14 cellular contexts compared by ENCODE assay signal in genomic region chr6:26598267-26598666, GRCh38. TPM values are rescaled to one million over a fixed set of nuclear protein-coding genes. Genes with fewer than 3 reads are reported as not detected.
A peak's percentile ranks its signal among the peaks of the same experiment; 100 is the strongest.
DNase-seq lines count a peak whose midpoint lies in the region; ATAC-seq lines count a peak whose summit lies in the region.
"Had no signal": no experiment of that assay in that cellular context is flagged by ENCODE, and none has a peak within 500 bp of the region (broad histone marks: within the 10 kb centered on the region; RNA-seq: fewer than 3 reads in every experiment).

No MANE protein-coding gene starts in this region.

- no peak for ATAC-seq in stimulated activated naive CD8-positive, alpha-beta T cell treated with anti-CD3 and anti-CD28 coated beads, Interleukin-15, amount 100 ng/mL, for 72 hours
- ATAC-seq in stimulated activated naive CD8-positive, alpha-beta T cell treated with anti-CD3 and anti-CD28 coated beads, Interleukin-15, Interleukin-2, amounts not matched to agents 100 U/mL and 50 U/mL, for 24 hours = no peak
- no peak for ATAC-seq in T-cell (replicated peaks in 1 of 4)
- ATAC-seq: effector memory CD8-positive, alpha-beta T cell had no signal

- H2AK5ac ChIP-seq in mesendoderm (ENCODE audit: low read length) = no peak overlapping the region

- no peak overlapping the region for H4K5ac ChIP-seq in mesendoderm (ENCODE audit: low read length)

- CTCF ChIA-PET in T-cell (lab: Charles Lee) = no interaction called here

- H3K56ac ChIP-seq in mesendoderm (ENCODE audit: low read length) = no peak overlapping the region

- no peak overlapping the region for H3K18ac ChIP-seq in mesendoderm (ENCODE audit: low read length)

- 97% methylated on average over 21 to 22 of the region's 22 CpGs for WGBS in mesodermal cell (ENCODE audit: insufficient coverage in 2 of 2), 2 experiments
- no CpG with 5 or more reads among the region's 22 CpGs for WGBS in mesendoderm (ENCODE audit: extremely low coverage, insufficient coverage, low lambda C conversion rate)

- peaks cover 8% of the 10 kb centered on the region for H3K27me3 Mint-ChIP-seq in stimulated activated naive CD8-positive, alpha-beta T cell treated with anti-CD3 and anti-CD28 coated beads, Interleukin-15, amount 100 ng/mL, for 72 hours
- peaks cover 13 to 17% of the 10 kb centered on the region in 2 donors for H3K27me3 Mint-ChIP-seq in T-cell

- peak overlapping the region; percentile 55 to 90 for H3K27ac Mint-ChIP-seq in stimulated activated naive CD8-positive, alpha-beta T cell treated with anti-CD3 and anti-CD28 coated beads, Interleukin-15, amount 100 ng/mL, for 72 hours
- H3K27ac Mint-ChIP-seq in T-cell = peak overlapping the region; percentile 82 to 83

- no peak for DNase-seq in stimulated activated naive CD8-positive, alpha-beta T cell treated with anti-CD3 and anti-CD28 coated beads, Interleukin-15, amount 100 ng/mL, for 72 hours
- DNase-seq in stimulated activated naive CD8-positive, alpha-beta T cell treated with anti-CD3 and anti-CD28 coated beads, Interleukin-15, Interleukin-2, amounts not matched to agents 100 U/mL and 50 U/mL, for 24 hours = no peak
- DNase-seq in T-cell = no peak
- DNase-seq in MG63 = no peak
- no peak for DNase-seq in central memory CD4-positive, alpha-beta T cell
- no peak for DNase-seq in mesendoderm
- no peak for DNase-seq in NCI-H2171 treated with DMSO at 0.1 percent for 48 hours (lab: John Stamatoyannopoulos, UW)
- DNase-seq: effector memory CD8-positive, alpha-beta T cell; NCI-H1694; NK-92 treated with Interleukin-12 subunit alpha and Interleukin-12 subunit beta, amount 100 ng/mL, for 24 hours; sigmoid colon; T-helper 9 cell had no signal

- H2BK5ac ChIP-seq in mesendoderm (ENCODE audit: low read length) = no peak overlapping the region

- peaks cover 6% of the 10 kb centered on the region for H3K79me1 ChIP-seq in mesendoderm (ENCODE audit: low read length)

- H3K36me3 ChIP-seq in mesodermal cell (ENCODE audit: control insufficient read depth, insufficient read depth, low read length) (peaks cover 30% of the 10 kb centered on the region), MG63 (peaks cover 2% of the 10 kb centered on the region), mesendoderm (ENCODE audit: control insufficient read depth, insufficient read depth, low read length) (no peaks in the 10 kb centered on the region)

- peaks cover 8% of the 10 kb centered on the region for H3K79me2 ChIP-seq in mesendoderm (ENCODE audit: control insufficient read depth, insufficient read depth, low read length)

- peaks cover 54% of the 10 kb centered on the region for H3K4me1 Mint-ChIP-seq in stimulated activated naive CD8-positive, alpha-beta T cell treated with anti-CD3 and anti-CD28 coated beads, Interleukin-15, amount 100 ng/mL, for 72 hours
- H3K4me1 Mint-ChIP-seq in T-cell = peaks cover 0 to 27% (median 21%) of the 10 kb centered on the region in 3 donors

- H3K4me3 ChIP-seq in mesodermal cell (ENCODE audit: extremely low read depth, insufficient read depth, low read length, poor library complexity, severe bottlenecking) (peak overlapping the region; percentile 95), MG63 (no peak overlapping the region), mesendoderm (ENCODE audit: low read length) (no peak overlapping the region)

- H4K8ac ChIP-seq in mesendoderm (ENCODE audit: low read depth, low read length) = no peak overlapping the region

- H3K27me3 ChIP-seq in MG63 (no peaks in the 10 kb centered on the region), mesendoderm (ENCODE audit: insufficient read depth, low read length, poor library complexity) (no peaks in the 10 kb centered on the region)
- H3K27me3 ChIP-seq: vagina had no signal

- peaks cover 20% of the 10 kb centered on the region for H3K36me3 Mint-ChIP-seq in T-cell

- H3K4me2 ChIP-seq in mesendoderm (ENCODE audit: low read length) = no peak overlapping the region

- no peak overlapping the region for H2BK120ac ChIP-seq in mesendoderm (ENCODE audit: low read depth, low read length)

- H3K27ac ChIP-seq in mesodermal cell (ENCODE audit: low read depth, low read length, severe bottlenecking) = no peak overlapping the region
- H3K27ac ChIP-seq in mesendoderm (ENCODE audit: low read depth, low read length) = no peak overlapping the region

- H3K4me3 Mint-ChIP-seq in stimulated activated naive CD8-positive, alpha-beta T cell treated with anti-CD3 and anti-CD28 coated beads, Interleukin-15, amount 100 ng/mL, for 72 hours = no peak overlapping the region
- H3K4me3 Mint-ChIP-seq in T-cell = no peak overlapping the region
- H3K4me3 Mint-ChIP-seq: effector memory CD8-positive, alpha-beta T cell had no signal

- H3K23ac ChIP-seq in mesendoderm (ENCODE audit: low read length) = no peak overlapping the region

- H3K9me3 Mint-ChIP-seq in stimulated activated naive CD8-positive, alpha-beta T cell treated with anti-CD3 and anti-CD28 coated beads, Interleukin-15, amount 100 ng/mL, for 72 hours = no peaks in the 10 kb centered on the region
- no peaks in the 10 kb centered on the region for H3K9me3 Mint-ChIP-seq in T-cell
- H3K9me3 Mint-ChIP-seq: effector memory CD8-positive, alpha-beta T cell had no signal

- no peak overlapping the region for H3K9ac ChIP-seq in mesendoderm (ENCODE audit: low read length)

- H3K4ac ChIP-seq in mesendoderm (ENCODE audit: low read depth, low read length) = no peak overlapping the region

- POLR2A ChIA-PET in T-cell (lab: Charles Lee) = no interaction called here

- H2BK15ac ChIP-seq in mesendoderm (replicated peaks; ENCODE audit: low read depth) = no peak overlapping the region

- H3K9me3 ChIP-seq in mesodermal cell (ENCODE audit: control insufficient read depth, low read length) = no peaks in the 10 kb centered on the region
- H3K9me3 ChIP-seq in MG63 = no peaks in the 10 kb centered on the region
- H3K9me3 ChIP-seq: sigmoid colon, vagina had no signal

- H3K4me1 ChIP-seq in mesodermal cell (ENCODE audit: control insufficient read depth, insufficient read depth, low read length, poor library complexity, severe bottlenecking) (peaks cover 9% of the 10 kb centered on the region), mesendoderm (ENCODE audit: control insufficient read depth, low read depth, low read length) (no peaks in the 10 kb centered on the region)

RNA-seq across cellular contexts. Expression of gene ABT1, which starts 1.5 kb away (rescaled TPM):
- 10 to 100 TPM; 27.6 to 36.4 (median 35.6) TPM for total RNA-seq in T-cell
- polyA plus RNA-seq in mesodermal cell (2013, experiment 1 of 2) = 20.4 TPM
- 19.2 TPM for polyA plus RNA-seq in mesodermal cell (2013, experiment 2 of 2)
- total RNA-seq in MG63 (2014; rRNA removed; shearing (Covaris generic); ENCODE audit: low replicate concordance) = 21.8 and 22.6 TPM in 2 replicates
- 24.5 TPM for polyA plus RNA-seq in mesendoderm (2013, experiment 1 of 2)
- 24.8 TPM for polyA plus RNA-seq in mesendoderm (2013, experiment 2 of 2)
